26 cellular contexts compared by ENCODE assay signal in the genomic region with DNA sequence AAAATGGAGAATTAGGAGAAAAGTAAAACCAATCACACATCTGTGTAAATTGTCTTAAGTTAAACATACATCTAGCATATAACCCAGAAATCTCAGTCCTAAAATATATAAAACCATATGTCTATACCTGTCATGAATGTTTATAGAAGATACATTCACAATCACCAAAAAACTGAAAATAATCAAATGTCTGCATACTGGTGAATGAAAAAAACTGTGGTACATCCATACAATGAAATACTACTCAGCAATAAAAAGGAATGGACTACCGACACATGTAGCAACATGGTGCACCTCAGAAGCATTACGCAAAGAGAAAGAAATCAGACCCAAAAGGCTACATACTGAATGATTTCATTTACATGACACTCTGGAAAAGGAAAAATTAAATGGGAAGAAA. TPM values are rescaled to one million over a fixed set of nuclear protein-coding genes. Genes with fewer than 3 reads are reported as not detected.
"Had no signal": no experiment of that assay in that cellular context is flagged by ENCODE, and none has a peak within 500 bp of the region (broad histone marks: within the 10 kb centered on the region; RNA-seq: fewer than 3 reads in every experiment).

No MANE protein-coding gene starts in this region.

- H3K4me3 ChIP-seq: coronary artery, dorsolateral prefrontal cortex, esophagus squamous epithelium, gastrocnemius medialis, heart right ventricle, left lung, lower lobe of right lung, mucosa of descending colon had no signal

- H3K4me3 Mint-ChIP-seq: mesothelial cell of epicardium; naive B cell; naive thymus-derived CD8-positive, alpha-beta T cell had no signal

- DNase-seq: dermis blood vessel endothelial cell; dorsolateral prefrontal cortex; effector CD4-positive, alpha-beta T cell; effector memory CD4-positive, alpha-beta T cell; erythroblast; esophagus squamous epithelium; foreskin fibroblast; foreskin melanocyte; gastrocnemius medialis; glutamatergic neuron; head of caudate nucleus; heart right ventricle; hippocampal formation; left cardiac atrium; left lung; left ventricle myocardium superior; lower lobe of right lung; mesenchymal stem cell; mucosa of descending colon; naive B cell; naive thymus-derived CD8-positive, alpha-beta T cell had no signal

- H3K27ac Mint-ChIP-seq: mesothelial cell of epicardium; naive B cell; naive thymus-derived CD8-positive, alpha-beta T cell had no signal

- H3K27me3 ChIP-seq: dorsolateral prefrontal cortex, esophagus squamous epithelium, gastrocnemius medialis, heart right ventricle, left lung had no signal

- H3K4me1 ChIP-seq: esophagus squamous epithelium, heart right ventricle, left lung, lower lobe of right lung had no signal

- H3K4me1 Mint-ChIP-seq: mesothelial cell of epicardium; naive B cell; naive thymus-derived CD8-positive, alpha-beta T cell had no signal

- ATAC-seq: esophagus mucosa; gastrocnemius medialis; heart right ventricle; left cardiac atrium; left lung; left ventricle myocardium superior; lower lobe of right lung; mucosa of descending colon; naive thymus-derived CD8-positive, alpha-beta T cell had no signal

- H3K9me3 ChIP-seq: gastrocnemius medialis, left lung, lower lobe of right lung had no signal

- FAIRE-seq: islet of Langerhans had no signal

- H3K27ac ChIP-seq: coronary artery, dorsolateral prefrontal cortex, epithelial cell of prostate, esophagus squamous epithelium, gastrocnemius medialis, heart right ventricle, left lung, lower lobe of right lung had no signal

RNA-seq across cellular contexts. Expression of gene SEC16B, which starts 47.7 kb away (rescaled TPM):
- total RNA-seq: naive thymus-derived CD8-positive, alpha-beta T cell had no signal
- polyA plus RNA-seq: naive thymus-derived CD8-positive, alpha-beta T cell had no signal
